Comparison of ENCODE assay signal across 23 cellular contexts in genomic region chr18:37499008-37499407, GRCh38.
A peak's percentile ranks its signal among the peaks of the same experiment; 100 is the strongest.
DNase-seq lines count a peak whose midpoint lies in the region; ATAC-seq and TF ChIP-seq lines count a peak whose summit lies in the region.
"Had no signal": no experiment of that assay in that cellular context is flagged by ENCODE, and none has a peak within 500 bp of the region (broad histone marks: within the 10 kb centered on the region; RNA-seq: fewer than 3 reads in every experiment).

No MANE protein-coding gene starts in this region.

- H3K36me3 ChIP-seq in DND-41 (ENCODE audit: insufficient read depth, low read length) = no peaks in the 10 kb centered on the region
- H3K36me3 ChIP-seq: ascending aorta, heart left ventricle, tibial nerve had no signal

- no peak overlapping the region for H3K4me2 ChIP-seq in DND-41 (ENCODE audit: insufficient read depth, low read length)

- ATAC-seq in DND-41 (ENCODE audit: insufficient read depth, low read depth) (0 out of 3 replicates have a peak, but pooled peaks have one; percentile 31), natural killer cell (no peak)
- ATAC-seq: activated CD8-positive, alpha-beta memory T cell treated with anti-CD3 and anti-CD28 coated beads, Interleukin-2, amount 10 ng/mL, durations not matched to agents 7 days and 5 days; left cardiac atrium; SK-N-SH treated with all-trans-retinoic acid at 6 μM for 48 hours had no signal

- peaks cover 6% of the 10 kb centered on the region for H3K4me1 Mint-ChIP-seq in neural crest cell
- H3K4me1 Mint-ChIP-seq in natural killer cell = no peaks in the 10 kb centered on the region
- H3K4me1 Mint-ChIP-seq: activated CD4-positive, alpha-beta T cell treated with anti-CD3 and anti-CD28 coated beads, Interleukin-2, amount 10 ng/mL, durations not matched to agents 7 days and 5 days; activated CD8-positive, alpha-beta memory T cell treated with anti-CD3 and anti-CD28 coated beads, Interleukin-2, amount 10 ng/mL, durations not matched to agents 7 days and 5 days; activated naive CD4-positive, alpha-beta T cell treated with anti-CD3 and anti-CD28 coated beads, Interleukin-2, amount 10 ng/mL, durations not matched to agents 7 days and 5 days; CD4-positive, CD25-positive, alpha-beta regulatory T cell had no signal

- no peak overlapping the region for H3K27ac ChIP-seq in DND-41 (ENCODE audit: low read length)
- H3K27ac ChIP-seq: ascending aorta, epithelial cell of prostate, heart left ventricle, tibial nerve had no signal

- no peaks in the 10 kb centered on the region for H3K9me3 ChIP-seq in DND-41 (ENCODE audit: insufficient read depth, low read length, severe bottlenecking)
- H3K9me3 ChIP-seq: ascending aorta, heart left ventricle, tibial nerve had no signal

- no peaks in the 10 kb centered on the region for H3K36me3 Mint-ChIP-seq in neural crest cell (ENCODE audit: low read depth)
- H3K36me3 Mint-ChIP-seq in natural killer cell = no peaks in the 10 kb centered on the region
- H3K36me3 Mint-ChIP-seq: activated CD8-positive, alpha-beta memory T cell treated with anti-CD3 and anti-CD28 coated beads, Interleukin-2, amount 10 ng/mL, durations not matched to agents 7 days and 5 days; activated naive CD4-positive, alpha-beta T cell treated with anti-CD3 and anti-CD28 coated beads, Interleukin-2, amount 10 ng/mL, durations not matched to agents 7 days and 5 days; CD4-positive, CD25-positive, alpha-beta regulatory T cell had no signal

- H3K27me3 Mint-ChIP-seq in neural crest cell (ENCODE audit: low read depth) = no peaks in the 10 kb centered on the region
- H3K27me3 Mint-ChIP-seq in natural killer cell (ENCODE audit: low read depth in 2 of 2) = peaks cover 0 to 4% of the 10 kb centered on the region in 2 donors
- H3K27me3 Mint-ChIP-seq: activated CD4-positive, alpha-beta T cell treated with anti-CD3 and anti-CD28 coated beads, Interleukin-2, amount 10 ng/mL, durations not matched to agents 7 days and 5 days; activated CD8-positive, alpha-beta memory T cell treated with anti-CD3 and anti-CD28 coated beads, Interleukin-2, amount 10 ng/mL, durations not matched to agents 7 days and 5 days; CD4-positive, CD25-positive, alpha-beta regulatory T cell had no signal

- H3K27me3 ChIP-seq in DND-41 (ENCODE audit: insufficient read depth, low read length, poor library complexity) = no peaks in the 10 kb centered on the region
- H3K27me3 ChIP-seq: ascending aorta had no signal

- peak overlapping the region; percentile 9 for H3K27ac Mint-ChIP-seq in neural crest cell (ENCODE audit: unreplicated experiment)
- H3K27ac Mint-ChIP-seq in natural killer cell = no peak overlapping the region
- H3K27ac Mint-ChIP-seq: activated CD4-positive, alpha-beta T cell treated with anti-CD3 and anti-CD28 coated beads, Interleukin-2, amount 10 ng/mL, durations not matched to agents 7 days and 5 days; activated CD8-positive, alpha-beta memory T cell treated with anti-CD3 and anti-CD28 coated beads, Interleukin-2, amount 10 ng/mL, durations not matched to agents 7 days and 5 days; activated naive CD4-positive, alpha-beta T cell treated with anti-CD3 and anti-CD28 coated beads, Interleukin-2, amount 10 ng/mL, durations not matched to agents 7 days and 5 days; CD4-positive, CD25-positive, alpha-beta regulatory T cell had no signal

- no peaks in the 10 kb centered on the region for H3K79me2 ChIP-seq in DND-41 (ENCODE audit: insufficient read depth, low read length)

- no peak overlapping the region for H2AFZ ChIP-seq in DND-41 (ENCODE audit: low read depth, low read length)

- H3K4me3 ChIP-seq in DND-41 (ENCODE audit: low read depth in 1 of 2, low read length in 2 of 2) = no peak overlapping the region
- H3K4me3 ChIP-seq: ascending aorta, heart left ventricle, tibial nerve had no signal

- H3K4me3 Mint-ChIP-seq in neural crest cell (no peak overlapping the region), natural killer cell (no peak overlapping the region)
- H3K4me3 Mint-ChIP-seq: activated CD4-positive, alpha-beta T cell treated with anti-CD3 and anti-CD28 coated beads, Interleukin-2, amount 10 ng/mL, durations not matched to agents 7 days and 5 days; activated CD8-positive, alpha-beta memory T cell treated with anti-CD3 and anti-CD28 coated beads, Interleukin-2, amount 10 ng/mL, durations not matched to agents 7 days and 5 days; activated naive CD4-positive, alpha-beta T cell treated with anti-CD3 and anti-CD28 coated beads, Interleukin-2, amount 10 ng/mL, durations not matched to agents 7 days and 5 days; CD4-positive, CD25-positive, alpha-beta regulatory T cell had no signal

- no peak for TF ChIP-seq CTCF in DND-41 (IDR thresholded peaks at IDR 0.05; ENCODE audit: borderline replicate concordance, extremely low read depth, low read length, poor library complexity, severe bottlenecking)
- no peak for TF ChIP-seq CTCF in neural crest cell (conservative IDR thresholded peaks at IDR 0.05)
- no peak for TF ChIP-seq CTCF in natural killer cell (IDR thresholded peaks at IDR 0.05)

- intact Hi-C loops in natural killer cell (cut with micrococcal nuclease) = no loop called here

- no peaks in the 10 kb centered on the region for H4K20me1 ChIP-seq in DND-41 (ENCODE audit: insufficient read depth, low read length)

- H3K9ac ChIP-seq in DND-41 (ENCODE audit: low read depth, low read length) = no peak overlapping the region

- no peaks in the 10 kb centered on the region for H3K4me1 ChIP-seq in DND-41 (ENCODE audit: insufficient read depth, low read length)
- H3K4me1 ChIP-seq: ascending aorta, heart left ventricle, tibial nerve had no signal

- no peak for DNase-seq in DND-41
- DNase-seq in NCI-H1694 treated with DMSO at 0.1 percent for 48 hours (lab: John Stamatoyannopoulos, UW) = peak; percentile 87
- peak; percentile 54 for DNase-seq in NCI-H774 (lab: John Stamatoyannopoulos, UW)
- no peak for DNase-seq in neural crest cell (ENCODE audit: low read depth, low spot score)
- no peak for DNase-seq in central memory CD4-positive, alpha-beta T cell
- DNase-seq in dermis blood vessel endothelial cell = no peak
- DNase-seq in natural killer cell = no peak
- DNase-seq: activated CD4-positive, alpha-beta T cell treated with anti-CD3 and anti-CD28 coated beads, Interleukin-2, amount 10 ng/mL, durations not matched to agents 7 days and 5 days; activated CD8-positive, alpha-beta memory T cell treated with anti-CD3 and anti-CD28 coated beads, Interleukin-2, amount 10 ng/mL, durations not matched to agents 7 days and 5 days; activated naive CD4-positive, alpha-beta T cell treated with anti-CD3 and anti-CD28 coated beads, Interleukin-2, amount 10 ng/mL, durations not matched to agents 7 days and 5 days; CD4-positive, CD25-positive, alpha-beta regulatory T cell; DMS79; heart left ventricle; KG1; left cardiac atrium; mesenchymal stem cell; NCI-H187; NCI-H526; OCI-M1 had no signal

- H3K9me3 Mint-ChIP-seq in neural crest cell (no peaks in the 10 kb centered on the region), natural killer cell (no peaks in the 10 kb centered on the region)
- H3K9me3 Mint-ChIP-seq: activated CD4-positive, alpha-beta T cell treated with anti-CD3 and anti-CD28 coated beads, Interleukin-2, amount 10 ng/mL, durations not matched to agents 7 days and 5 days; activated naive CD4-positive, alpha-beta T cell treated with anti-CD3 and anti-CD28 coated beads, Interleukin-2, amount 10 ng/mL, durations not matched to agents 7 days and 5 days had no signal

Comparison
In these comparisons a context has a peak if more than half of its experiments do, and no peak if none do; other contexts are left out.
1. DNase-seq: peak in NCI-H1694 treated with DMSO at 0.1 percent for 48 hours (single experiment) and NCI-H774 (single experiment); none in DND-41 (single experiment), neural crest cell (single experiment), central memory CD4-positive, alpha-beta T cell (single experiment), dermis blood vessel endothelial cell (single experiment) and natural killer cell (single experiment).